ENCODE assay signal across 14 cellular contexts in genomic region chr3:10852031-10852795, GRCh38. TPM values are rescaled to one million over a fixed set of nuclear protein-coding genes. Genes with fewer than 3 reads are reported as not detected.
DNase-seq lines count a peak whose midpoint lies in the region; ATAC-seq lines count a peak whose summit lies in the region.
"Had no signal": no experiment of that assay in that cellular context is flagged by ENCODE, and none has a peak within 500 bp of the region (broad histone marks: within the 10 kb centered on the region; RNA-seq: fewer than 3 reads in every experiment).

No MANE protein-coding gene starts in this region.

- no peaks in the 10 kb centered on the region for H3K36me3 Mint-ChIP-seq in naive thymus-derived CD8-positive, alpha-beta T cell
- H3K36me3 Mint-ChIP-seq: CD4-positive, CD25-positive, alpha-beta regulatory T cell; CD8-positive, alpha-beta memory T cell had no signal

- no peak overlapping the region for H3K27ac Mint-ChIP-seq in naive thymus-derived CD8-positive, alpha-beta T cell
- H3K27ac Mint-ChIP-seq: CD4-positive, CD25-positive, alpha-beta regulatory T cell; CD8-positive, alpha-beta memory T cell had no signal

- H3K9me3 Mint-ChIP-seq in naive thymus-derived CD8-positive, alpha-beta T cell: no peaks in the 10 kb centered on the region
- H3K9me3 Mint-ChIP-seq: CD8-positive, alpha-beta memory T cell had no signal

- DNase-seq in anterior cingulate cortex (lab: John Stamatoyannopoulos, UW) (peak in 33 of 58 donors; percentile 8 to 80 (median 44)), pons (ENCODE audit: low spot score) (peak; percentile 25), LoVo (ENCODE audit: low spot score) (no peak)
- DNase-seq in naive thymus-derived CD8-positive, alpha-beta T cell: no peak
- no peak for DNase-seq in activated CD4-positive, CD25-positive, alpha-beta regulatory T cell treated with anti-CD3 and anti-CD28 coated beads, Interleukin-2, amount 50 U/mL, for 72 hours
- DNase-seq: 8988T; BE2C; CD4-positive, CD25-positive, alpha-beta regulatory T cell; CD8-positive, alpha-beta memory T cell; COR-L47 had no signal

- ATAC-seq in naive thymus-derived CD8-positive, alpha-beta T cell: no peak
- no peak for ATAC-seq in HG03097 (IDR thresholded peaks at IDR 0.05; ENCODE audit: low FRiP score, unreplicated experiment)

- peak overlapping the region; percentile 22 for H3K27ac ChIP-seq in layer of hippocampus (ENCODE audit: low read depth, low read length)
- H3K27ac ChIP-seq: HL-60 had no signal

- POLR2A ChIA-PET in naive thymus-derived CD8-positive, alpha-beta T cell (lab: Charles Lee): no interaction called here

- no peak overlapping the region for H3K4me3 Mint-ChIP-seq in naive thymus-derived CD8-positive, alpha-beta T cell
- H3K4me3 Mint-ChIP-seq: CD4-positive, CD25-positive, alpha-beta regulatory T cell; CD8-positive, alpha-beta memory T cell had no signal

- H3K4me1 Mint-ChIP-seq in naive thymus-derived CD8-positive, alpha-beta T cell: no peaks in the 10 kb centered on the region
- H3K4me1 Mint-ChIP-seq: CD4-positive, CD25-positive, alpha-beta regulatory T cell; CD8-positive, alpha-beta memory T cell had no signal

- H3K27me3 Mint-ChIP-seq in naive thymus-derived CD8-positive, alpha-beta T cell: peaks cover 3 to 34% (median 5%) of the 10 kb centered on the region in 5 donors
- H3K27me3 Mint-ChIP-seq: CD4-positive, CD25-positive, alpha-beta regulatory T cell had no signal

- H3K27me3 ChIP-seq in layer of hippocampus (ENCODE audit: control insufficient read depth, insufficient read depth, low read length): no peaks in the 10 kb centered on the region
- H3K27me3 ChIP-seq: BE2C had no signal

RNA-seq across cellular contexts. Expression of gene SLC6A11, which starts 36.2 kb away (rescaled TPM):
- total RNA-seq in naive thymus-derived CD8-positive, alpha-beta T cell: not detected
- not detected for polyA plus RNA-seq in naive thymus-derived CD8-positive, alpha-beta T cell
- total RNA-seq: CD4-positive, CD25-positive, alpha-beta regulatory T cell; CD8-positive, alpha-beta memory T cell; HT1080 had no signal
- polyA plus RNA-seq: CD4-positive, CD25-positive, alpha-beta regulatory T cell; CD8-positive, alpha-beta memory T cell had no signal

Comparison
In these comparisons a context has a peak if more than half of its experiments do, and no peak if none do; other contexts are left out.
1. DNase-seq: peak in anterior cingulate cortex (33 of 58) and pons (single experiment); none in naive thymus-derived CD8-positive, alpha-beta T cell (0 of 10), LoVo (single experiment) and activated CD4-positive, CD25-positive, alpha-beta regulatory T cell treated with anti-CD3 and anti-CD28 coated beads, Interleukin-2, amount 50 U/mL, for 72 hours (single experiment).